10 cellular contexts compared by ENCODE assay signal in the genomic region with DNA sequence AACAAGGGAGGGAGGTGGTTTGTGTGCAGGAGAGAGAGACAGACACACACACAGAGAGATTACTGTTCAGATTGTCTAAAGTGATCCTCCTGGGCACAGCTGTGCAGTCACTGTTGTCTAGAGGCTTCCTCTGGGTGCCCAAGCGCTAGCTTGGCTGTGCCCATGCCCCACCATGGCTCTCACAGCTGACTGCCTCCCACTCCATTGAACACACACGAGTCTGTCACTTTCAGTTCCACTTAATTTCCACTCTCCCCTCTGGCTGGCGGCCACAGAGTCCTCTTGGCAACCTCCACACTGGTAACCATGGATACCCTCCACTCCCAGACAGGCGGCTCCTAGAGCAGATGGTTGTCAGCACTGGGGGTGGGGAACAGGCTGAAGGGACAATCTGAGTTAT. TPM values are rescaled to one million over a fixed set of nuclear protein-coding genes. Genes with fewer than 3 reads are reported as not detected.
DNase-seq lines count a peak whose midpoint lies in the region; ATAC-seq and TF ChIP-seq lines count a peak whose summit lies in the region.
"Had no signal": no experiment of that assay in that cellular context is flagged by ENCODE, and none has a peak within 500 bp of the region (broad histone marks: within the 10 kb centered on the region; RNA-seq: fewer than 3 reads in every experiment).

No MANE protein-coding gene starts in this region.

- 5 to 13% (median 9%) methylated on average over 4 of the region's 4 CpGs for WGBS in stomach, 5 donors

- H3K27me3 ChIP-seq in stomach, result no peaks in the 10 kb centered on the region

- TF ChIP-seq CTCF in astrocyte of the spinal cord (IDR thresholded peaks at IDR 0.05; ENCODE audit: low read depth, low read length) (no peak), stomach (IDR thresholded peaks at IDR 0.05) (no peak), GM13976 (IDR thresholded peaks at IDR 0.05; ENCODE audit: borderline replicate concordance, control extremely low read depth, extremely low read depth, insufficient read depth, missing control alignments) (no peak)

- H3K27ac ChIP-seq in stomach, result no peak overlapping the region

- ATAC-seq in HG02840 (IDR thresholded peaks at IDR 0.05; ENCODE audit: low FRiP score, unreplicated experiment), result no peak

- H3K4me1 ChIP-seq in stomach, result peaks cover 7 to 27% (median 17%) of the 10 kb centered on the region in 4 donors

- no peak for TF ChIP-seq EP300 in stomach (IDR thresholded peaks at IDR 0.05)

- no peak for TF ChIP-seq POLR2A in stomach (IDR thresholded peaks at IDR 0.05)

- intact Hi-C loops in stomach (cut with DNase I; ENCODE audit: low total_unique reads), result no loop called here

- no peaks in the 10 kb centered on the region for H3K9me3 ChIP-seq in stomach
- H3K9me3 ChIP-seq: HAP-1 had no signal

- in situ Hi-C loops in astrocyte of the spinal cord (cut with HindIII; ENCODE audit: low sequenced_read_pairs), result no loop called here
- in situ Hi-C loops in GM13976 (cut with MboI; ENCODE audit: low sequenced_read_pairs, unreplicated experiment), result no loop called here

- H3K4me3 ChIP-seq in astrocyte of the spinal cord (ENCODE audit: low read depth, low read length), result no peak overlapping the region
- no peak overlapping the region for H3K4me3 ChIP-seq in stomach
- H3K4me3 ChIP-seq: HAP-1 had no signal

- H3K36me3 ChIP-seq in stomach, result no peaks in the 10 kb centered on the region
- H3K36me3 ChIP-seq: HAP-1 had no signal

- DNase-seq in EH (ENCODE audit: low read depth), result peak; percentile 73
- DNase-seq in NCI-H2171 (lab: John Stamatoyannopoulos, UW), result peak; percentile 73
- DNase-seq in astrocyte of the spinal cord (ENCODE audit: low read depth, low spot score), result peak; percentile 59
- DNase-seq in inferior parietal cortex (ENCODE audit: extremely low spot score), result peak; percentile 93
- peak; percentile 66 for DNase-seq in stomach
- DNase-seq in GM13976 (ENCODE audit: low spot score), result no peak
- no peak for DNase-seq in activated effector memory CD4-positive, alpha-beta T cell treated with anti-CD3 and anti-CD28 coated beads, Interleukin-2, amount 50 U/mL, for 16 hours
- DNase-seq: activated naive CD8-positive, alpha-beta T cell treated with anti-CD3 and anti-CD28 coated beads, Interleukin-2, amount 10 ng/mL, durations not matched to agents 7 days and 5 days had no signal

RNA-seq across cellular contexts. Expression of a gene that starts 29.1 kb away (rescaled TPM):
- total RNA-seq in stomach, result 10 to 100 TPM in 1 of 5 donors, 1 to 10 TPM in 3, under 1 TPM in 1; 0.58 to 27.2 (median 3.6) TPM
- 1 to 10 TPM; 3.6 to 6.4 (median 4.2) TPM for polyA plus RNA-seq in stomach
- total RNA-seq: activated naive CD8-positive, alpha-beta T cell treated with anti-CD3 and anti-CD28 coated beads, Interleukin-2, amount 10 ng/mL, durations not matched to agents 7 days and 5 days had no signal

Comparison
In these comparisons a context has a peak if more than half of its experiments do, and no peak if none do; other contexts are left out.
1. DNase-seq: peak in EH (single experiment), NCI-H2171 (single experiment), astrocyte of the spinal cord (single experiment), inferior parietal cortex (single experiment) and stomach (single experiment); none in GM13976 (single experiment) and activated effector memory CD4-positive, alpha-beta T cell treated with anti-CD3 and anti-CD28 coated beads, Interleukin-2, amount 50 U/mL, for 16 hours (single experiment).